31 cellular contexts compared by ENCODE assay signal in the genomic region with DNA sequence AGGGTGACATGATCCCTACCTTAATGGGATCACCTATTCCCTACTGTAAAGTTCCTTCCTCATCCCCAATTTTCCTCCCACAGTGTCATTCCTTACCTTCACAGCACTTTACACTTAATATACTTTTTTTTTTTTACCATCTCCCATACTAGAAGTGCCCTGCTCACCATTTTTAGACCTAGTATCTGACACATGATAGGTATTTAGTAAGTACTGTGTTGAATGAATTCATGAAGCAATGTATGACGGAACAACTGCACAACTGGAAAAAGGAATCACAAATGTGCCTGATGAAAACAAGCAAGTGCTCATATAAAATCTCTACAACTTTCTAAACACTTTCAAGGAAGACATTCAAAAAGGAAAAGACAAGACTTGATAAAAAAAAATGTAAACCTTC.
A peak's percentile ranks its signal among the peaks of the same experiment; 100 is the strongest.
DNase-seq lines count a peak whose midpoint lies in the region; ATAC-seq, FAIRE-seq and TF ChIP-seq lines count a peak whose summit lies in the region.
"Had no signal": no experiment of that assay in that cellular context is flagged by ENCODE, and none has a peak within 500 bp of the region (broad histone marks: within the 10 kb centered on the region; RNA-seq: fewer than 3 reads in every experiment).

No MANE protein-coding gene starts in this region.

- no peak for TF ChIP-seq CTCF in D721Med (IDR thresholded peaks at IDR 0.05; ENCODE audit: insufficient read depth, missing control alignments)
- no peak for TF ChIP-seq CTCF in HEK293 (tag by site-specific recombination; IDR thresholded peaks at IDR 0.05)
- no peak for TF ChIP-seq CTCF in psoas muscle (IDR thresholded peaks at IDR 0.05)
- TF ChIP-seq CTCF in upper lobe of right lung (IDR thresholded peaks at IDR 0.05) = no peak

- 53 to 60% (median 54%) methylated on average over 1 of the region's 1 CpG for WGBS in psoas muscle, 3 donors

- intact Hi-C loops in psoas muscle (cut with DNase I) = no loop called here
- intact Hi-C loops in upper lobe of right lung (cut with DNase I) = no loop called here

- peak; percentile 37 to 70 (median 63) for ATAC-seq in psoas muscle
- no peak for ATAC-seq in upper lobe of right lung
- ATAC-seq: A549; CD8-positive, alpha-beta T cell had no signal

- FAIRE-seq in D721Med (lab: Jason Lieb, UNC) = peak; percentile 6
- FAIRE-seq: A549 had no signal

- CTCF ChIA-PET in HEK293 (lab: Yijun Ruan, JAX) = no interaction called here

- H3K4me1 ChIP-seq in HEK293 (ENCODE audit: control insufficient read depth, insufficient read depth, low read length) = no peaks in the 10 kb centered on the region
- H3K4me1 ChIP-seq in psoas muscle = peaks cover 3% of the 10 kb centered on the region
- no peaks in the 10 kb centered on the region for H3K4me1 ChIP-seq in upper lobe of right lung
- H3K4me1 ChIP-seq: A549; BE2C; BLaER1; BLaER1 treated with 17β-estradiol and CSF1 and Interleukin-3, amounts not matched to agents 10 nM and 100 nM; Caco-2 had no signal

- no peak overlapping the region for H3K27ac ChIP-seq in HEK293 (ENCODE audit: extremely low read depth, low read depth, low read length)
- no peak overlapping the region for H3K27ac ChIP-seq in psoas muscle
- no peak overlapping the region for H3K27ac ChIP-seq in upper lobe of right lung
- H3K27ac ChIP-seq: 22Rv1; A549; BLaER1; BLaER1 treated with 17β-estradiol and CSF1 and Interleukin-3, amounts not matched to agents 10 nM and 100 nM; C4-2B had no signal

- H3K4me3 ChIP-seq in HEK293 (ENCODE audit: low read depth, low read length) (no peak overlapping the region), psoas muscle (no peak overlapping the region), upper lobe of right lung (no peak overlapping the region)
- H3K4me3 ChIP-seq: A549; BLaER1; BLaER1 treated with 17β-estradiol and CSF1 and Interleukin-3, amounts not matched to agents 10 nM and 100 nM had no signal

- POLR2A ChIA-PET in HEK293 (lab: Yijun Ruan, JAX) = no interaction called here

- no peak for DNase-seq in D721Med (ENCODE audit: insufficient read length, low spot score)
- DNase-seq in psoas muscle = no peak
- DNase-seq in upper lobe of right lung = no peak
- DNase-seq in retina = no peak
- DNase-seq in iPS-NIHi7 (ENCODE audit: extremely low spot score) = no peak
- DNase-seq: 8988T; ACHN; AML-193; BE2C; C1 segment of cervical spinal cord; Caco-2; Calu3; CD4-positive, alpha-beta memory T cell; CD4-positive, alpha-beta T cell; CD4-positive, CD25-positive, alpha-beta regulatory T cell; CD8-positive, alpha-beta memory T cell; CD8-positive, alpha-beta T cell; COR-L47; DMS 273 treated with DMSO at 0.1 percent for 48 hours; DMS153; DMS53; DMS79; DMS79 treated with DMSO at 0.1 percent for 48 hours; DND-41; EL had no signal

- H3K36me3 ChIP-seq in HEK293 (ENCODE audit: control insufficient read depth in 2 of 2, insufficient read depth in 1 of 2, low read length in 2 of 2) = peaks cover 20 to 26% of the 10 kb centered on the region in 2 experiments
- peaks cover 3 to 33% of the 10 kb centered on the region in 2 donors for H3K36me3 ChIP-seq in psoas muscle (ENCODE audit: insufficient read depth in 1 of 2, low read depth in 1 of 2)
- H3K36me3 ChIP-seq in upper lobe of right lung = peaks cover 8% of the 10 kb centered on the region
- H3K36me3 ChIP-seq: BE2C had no signal

- H3K9me3 ChIP-seq in HEK293 (ENCODE audit: control insufficient read depth, insufficient read depth, low read depth, low read length) (no peaks in the 10 kb centered on the region), psoas muscle (no peaks in the 10 kb centered on the region), upper lobe of right lung (no peaks in the 10 kb centered on the region)
- H3K9me3 ChIP-seq: A549; BE2C; BLaER1; BLaER1 treated with 17β-estradiol and CSF1 and Interleukin-3, amounts not matched to agents 10 nM and 100 nM; Caco-2 had no signal

- H3K27me3 ChIP-seq in psoas muscle (ENCODE audit: insufficient read depth in 3 of 3, low read length in 2 of 3) = no peaks in the 10 kb centered on the region
- no peaks in the 10 kb centered on the region for H3K27me3 ChIP-seq in upper lobe of right lung
- H3K27me3 ChIP-seq: BE2C; BLaER1; BLaER1 treated with 17β-estradiol and CSF1 and Interleukin-3, amounts not matched to agents 10 nM and 100 nM had no signal

TF ChIP-seq in HEK293, 187 proteins besides CTCF, POLR2A, EP300 and RAD21:
- no peak for TF ChIP-seq SCRT1 (tag by site-specific recombination; IDR thresholded peaks at IDR 0.05; ENCODE audit: borderline replicate concordance)
- no peak for TF ChIP-seq ZNF747 (tag by site-specific recombination; IDR thresholded peaks at IDR 0.05)
- TF ChIP-seq PRDM1 (tag by site-specific recombination; IDR thresholded peaks at IDR 0.05) = peak; percentile 40; the same call in 1 of the 2 replicates
